9 cellular contexts compared by ENCODE assay signal in the genomic region with DNA sequence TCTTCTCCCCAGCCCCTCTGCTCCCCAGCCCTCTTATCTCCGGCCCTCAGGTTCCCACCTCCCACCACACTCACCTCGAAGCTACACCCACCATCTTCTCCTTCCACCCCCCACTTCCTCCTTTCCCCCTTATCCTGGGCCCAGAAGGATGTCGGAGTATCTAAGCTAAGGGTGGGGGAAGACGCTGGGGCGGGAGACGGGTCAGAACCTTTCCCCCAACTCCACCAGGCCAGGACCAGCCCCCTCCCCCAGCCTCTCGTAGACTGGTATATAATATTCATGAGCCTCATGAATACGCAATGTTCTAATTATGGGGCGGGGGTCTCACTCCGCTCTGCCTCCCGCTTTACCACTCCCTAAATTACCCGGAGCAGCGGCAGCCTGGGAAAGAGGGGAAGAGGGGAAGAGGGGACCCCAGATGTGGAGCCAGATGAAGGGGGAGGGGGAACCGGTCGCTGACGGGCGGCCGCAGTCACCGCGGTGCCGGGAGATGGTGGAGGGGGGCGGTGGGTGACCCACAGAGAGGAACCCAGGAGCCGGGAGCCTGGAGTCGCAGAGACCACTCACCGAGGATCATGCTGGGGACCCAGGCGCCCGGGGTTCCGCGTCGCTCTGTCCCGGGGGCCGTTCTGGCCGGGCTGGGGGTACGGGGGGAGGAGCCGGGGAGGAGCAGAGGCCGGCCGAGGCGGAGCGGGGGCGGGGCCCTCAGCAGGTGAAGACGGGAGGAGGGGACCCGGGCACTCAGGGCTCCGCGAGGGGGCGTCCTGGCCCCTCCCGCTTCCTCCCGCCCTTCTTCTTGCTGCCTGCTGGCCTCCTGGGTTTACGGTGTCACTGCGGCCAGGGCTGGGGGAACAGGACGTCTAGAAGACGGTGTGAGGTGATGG. TPM values are rescaled to one million over a fixed set of nuclear protein-coding genes. Genes with fewer than 3 reads are reported as not detected.
DNase-seq lines count a peak whose midpoint lies in the region; ATAC-seq and TF ChIP-seq lines count a peak whose summit lies in the region.
"Had no signal": no experiment of that assay in that cellular context is flagged by ENCODE, and none has a peak within 500 bp of the region (broad histone marks: within the 10 kb centered on the region; RNA-seq: fewer than 3 reads in every experiment).

No MANE protein-coding gene starts in this region.

- TF ChIP-seq EP300 in gastroesophageal sphincter (IDR thresholded peaks at IDR 0.05), result no peak

- ATAC-seq in HG02588 (IDR thresholded peaks at IDR 0.05; ENCODE audit: unreplicated experiment), result peak; percentile 53
- peak; percentile 89 for ATAC-seq in activated T-cell treated with anti-CD3 and anti-CD28 coated beads, Interleukin-2, amount 50 U/mL, for 72 hours (replicated peaks in 1 of 2)
- peak; percentile 8 for ATAC-seq in gastroesophageal sphincter

- H3K9me3 Mint-ChIP-seq in CD8-positive, alpha-beta memory T cell, result no peaks in the 10 kb centered on the region
- no peaks in the 10 kb centered on the region for H3K9me3 Mint-ChIP-seq in activated T-cell treated with anti-CD3 and anti-CD28 coated beads, Interleukin-2, amount 50 U/mL, for 72 hours

- no peaks in the 10 kb centered on the region for H3K27me3 ChIP-seq in CD8-positive, alpha-beta memory T cell (ENCODE audit: insufficient read depth, low read length, poor library complexity, severe bottlenecking)
- no peaks in the 10 kb centered on the region for H3K27me3 ChIP-seq in gastroesophageal sphincter

- H3K4me3 ChIP-seq in CD8-positive, alpha-beta memory T cell (ENCODE audit: low read length), result peak overlapping the region; percentile 50
- peak overlapping the region; percentile 29 to 53 for H3K4me3 ChIP-seq in gastroesophageal sphincter
- H3K4me3 ChIP-seq in retinal pigment epithelial cell (ENCODE audit: low read length), result peak overlapping the region; percentile 72

- WGBS in gastroesophageal sphincter (ENCODE audit: low coverage in 1 of 2), 2 donors, result 62 to 63% methylated on average over 4 to 6 of the region's 51 CpGs

- peaks cover 22% of the 10 kb centered on the region for H3K4me1 ChIP-seq in CD8-positive, alpha-beta memory T cell (ENCODE audit: insufficient read depth, low read length)
- peaks cover 0 to 28% (median 4%) of the 10 kb centered on the region in 3 donors for H3K4me1 ChIP-seq in gastroesophageal sphincter

- no peak for TF ChIP-seq CTCF in gastroesophageal sphincter (IDR thresholded peaks at IDR 0.05)
- TF ChIP-seq CTCF in retinal pigment epithelial cell (conservative IDR thresholded peaks at IDR 0.05; ENCODE audit: low read depth, low read length), result peak; percentile 43

- peak overlapping the region; percentile 38 for H3K27ac ChIP-seq in CD8-positive, alpha-beta memory T cell (ENCODE audit: low read depth, low read length)
- peak overlapping the region in 2 of 4 donors; percentile 48 to 66 for H3K27ac ChIP-seq in gastroesophageal sphincter

- POLR2A ChIA-PET in CD8-positive, alpha-beta memory T cell (lab: Charles Lee), result interaction anchor here (0.6 kb wide), 1 partner anchor 22 kb away, joined by 3 read pairs; no protein-coding TSS in a partner anchor

- CTCF ChIA-PET in CD8-positive, alpha-beta memory T cell (lab: Charles Lee), result interaction anchor here (1.1 to 2.8 kb wide), 6 partner anchors 9 to 132 kb away, joined by 3 to 20 read pairs (median 6); no protein-coding TSS in a partner anchor

- TF ChIP-seq POLR2A in gastroesophageal sphincter (IDR thresholded peaks at IDR 0.05), result no peak

- H3K27ac Mint-ChIP-seq in CD8-positive, alpha-beta memory T cell, result peak overlapping the region in 2 of 8 donors; percentile 75 to 91
- H3K27ac Mint-ChIP-seq in activated T-cell treated with anti-CD3 and anti-CD28 coated beads, Interleukin-2, amount 50 U/mL, for 72 hours, result no peak overlapping the region

- H3K36me3 ChIP-seq in CD8-positive, alpha-beta memory T cell (ENCODE audit: insufficient read depth, low read length), result peaks cover 12% of the 10 kb centered on the region
- peaks cover 0 to 28% of the 10 kb centered on the region in 2 donors for H3K36me3 ChIP-seq in gastroesophageal sphincter

- H3K4me1 Mint-ChIP-seq in CD8-positive, alpha-beta memory T cell, result peaks cover 20 to 36% (median 30%) of the 10 kb centered on the region in 3 donors
- peaks cover 36% of the 10 kb centered on the region for H3K4me1 Mint-ChIP-seq in activated T-cell treated with anti-CD3 and anti-CD28 coated beads, Interleukin-2, amount 50 U/mL, for 72 hours (ENCODE audit: low read depth)

- peak; percentile 60 to 82 (median 69) for DNase-seq in CD8-positive, alpha-beta memory T cell
- DNase-seq in NOMO-1 treated with DMSO at 0.1 percent for 48 hours (lab: John Stamatoyannopoulos, UW; ENCODE audit: unreplicated experiment) (peak; percentile 59), retinal pigment epithelial cell (ENCODE audit: low read depth) (no peak), hepatic stellate cell (ENCODE audit: low spot score) (no peak), Ammon's horn (ENCODE audit: low spot score) (no peak)
- peak; percentile 80 to 85 for DNase-seq in activated T-cell treated with anti-CD3 and anti-CD28 coated beads, Interleukin-2, amount 50 U/mL, for 72 hours

- peak overlapping the region; percentile 7 to 91 (median 75) for H3K4me3 Mint-ChIP-seq in CD8-positive, alpha-beta memory T cell
- H3K4me3 Mint-ChIP-seq in activated T-cell treated with anti-CD3 and anti-CD28 coated beads, Interleukin-2, amount 50 U/mL, for 72 hours, result peak overlapping the region; percentile 76 to 83

- H3K27me3 Mint-ChIP-seq in CD8-positive, alpha-beta memory T cell, result no peaks in the 10 kb centered on the region
- no peaks in the 10 kb centered on the region for H3K27me3 Mint-ChIP-seq in activated T-cell treated with anti-CD3 and anti-CD28 coated beads, Interleukin-2, amount 50 U/mL, for 72 hours (ENCODE audit: low read depth)

- peaks cover 0 to 24% (median 6%) of the 10 kb centered on the region in 3 donors for H3K36me3 Mint-ChIP-seq in CD8-positive, alpha-beta memory T cell
- peaks cover 0 to 2% of the 10 kb centered on the region in 2 donors for H3K36me3 Mint-ChIP-seq in activated T-cell treated with anti-CD3 and anti-CD28 coated beads, Interleukin-2, amount 50 U/mL, for 72 hours (ENCODE audit: insufficient read depth in 2 of 2)

- H3K9me3 ChIP-seq in CD8-positive, alpha-beta memory T cell (ENCODE audit: low read length), result no peaks in the 10 kb centered on the region
- H3K9me3 ChIP-seq in gastroesophageal sphincter, result no peaks in the 10 kb centered on the region

RNA-seq across cellular contexts. Expression of a gene that starts 6.4 kb away (rescaled TPM):
- under 1 TPM; 0.77 to 0.78 TPM for total RNA-seq in CD8-positive, alpha-beta memory T cell
- not detected for polyA plus RNA-seq in CD8-positive, alpha-beta memory T cell
- 1 to 10 TPM; 1.3 to 2.8 TPM for total RNA-seq in activated T-cell treated with anti-CD3 and anti-CD28 coated beads, Interleukin-2, amount 50 U/mL, for 72 hours
- total RNA-seq in gastroesophageal sphincter, result 10 to 100 TPM in 3 of 4 donors, 1 to 10 TPM in 1; 7.5 to 28.0 (median 19.5) TPM

RNA-seq across cellular contexts. Expression of a gene that starts 26.6 kb away (rescaled TPM):
- under 1 TPM; 0.15 to 0.16 TPM for total RNA-seq in CD8-positive, alpha-beta memory T cell
- not detected for polyA plus RNA-seq in CD8-positive, alpha-beta memory T cell
- 10 to 100 TPM in 1 of 2 donors, 1 to 10 TPM in 1; 3.8 to 16.0 TPM for total RNA-seq in activated T-cell treated with anti-CD3 and anti-CD28 coated beads, Interleukin-2, amount 50 U/mL, for 72 hours
- total RNA-seq in gastroesophageal sphincter, result under 1 TPM in 1 of 4 donors, not detected in 3; 0.54 TPM
- total RNA-seq: myocyte had no signal

RNA-seq across cellular contexts. Expression of a gene that starts 28.2 kb away (rescaled TPM):
- total RNA-seq in CD8-positive, alpha-beta memory T cell, result 10 to 100 TPM; 23.2 to 25.7 TPM
- 50.6 TPM for polyA plus RNA-seq in CD8-positive, alpha-beta memory T cell
- total RNA-seq in activated T-cell treated with anti-CD3 and anti-CD28 coated beads, Interleukin-2, amount 50 U/mL, for 72 hours, result 10 to 100 TPM; 20.6 to 27.4 TPM
- 100 to 1,000 TPM; 141 to 908 (median 220) TPM for total RNA-seq in gastroesophageal sphincter

Comparison
In these comparisons a context has a peak if more than half of its experiments do, and no peak if none do; other contexts are left out.
1. DNase-seq: peak in CD8-positive, alpha-beta memory T cell (5 of 5), NOMO-1 treated with DMSO at 0.1 percent for 48 hours (single experiment) and activated T-cell treated with anti-CD3 and anti-CD28 coated beads, Interleukin-2, amount 50 U/mL, for 72 hours (2 of 2); none in retinal pigment epithelial cell (single experiment), hepatic stellate cell (single experiment) and Ammon's horn (single experiment).
2. ATAC-seq: peak in every context shown above with its lines; median percentile 89 in activated T-cell treated with anti-CD3 and anti-CD28 coated beads, Interleukin-2, amount 50 U/mL, for 72 hours; 53 in HG02588; 8 in gastroesophageal sphincter.
3. RNA of a gene that starts 28.2 kb away (total RNA-seq): 141 to 908 TPM in gastroesophageal sphincter; 20.6 to 27.4 TPM in activated T-cell treated with anti-CD3 and anti-CD28 coated beads, Interleukin-2, amount 50 U/mL, for 72 hours and 23.2 to 25.7 TPM in CD8-positive, alpha-beta memory T cell; every median in the first group is over 4 times any median in the second.
4. Peak in every context shown above with its lines, with median percentiles within 50 percentile points of each other: H3K4me3 ChIP-seq.